ENCODE assay signal across 9 cellular contexts in the genomic region with DNA sequence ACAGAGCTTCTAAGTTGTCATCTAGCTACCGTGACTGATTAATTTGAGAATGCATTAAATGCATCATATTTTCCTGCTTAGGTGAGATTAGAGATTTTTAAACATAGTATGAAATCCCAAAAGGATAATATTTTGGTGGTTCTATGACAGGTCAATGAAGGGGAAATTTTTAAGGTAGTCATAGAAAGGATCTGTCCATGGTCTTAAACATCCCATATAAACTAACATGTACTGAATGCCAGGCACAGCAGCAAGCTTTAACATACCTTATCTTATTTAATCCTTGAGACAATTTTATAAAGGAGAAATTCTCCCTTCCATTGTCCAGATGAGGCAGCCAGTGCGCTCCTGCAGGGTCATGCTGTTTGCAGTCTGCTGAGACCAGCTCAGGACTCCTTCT.
"Had no signal": no experiment of that assay in that cellular context is flagged by ENCODE, and none has a peak within 500 bp of the region (broad histone marks: within the 10 kb centered on the region; RNA-seq: fewer than 3 reads in every experiment).

No MANE protein-coding gene starts in this region.

- H3K4me1 ChIP-seq: HAP-1 had no signal

- ATAC-seq: GM23338, HCT116 had no signal

- H3K9me3 ChIP-seq: HAP-1 had no signal

- DNase-seq: GM23248, GOT3, H7, H9, HCEC 1CT, HFFc6 had no signal

- H3K36me3 ChIP-seq: HAP-1 had no signal

- H3K4me3 ChIP-seq: GM23248, GM23338, HAP-1 had no signal

- H3K27ac ChIP-seq: GM23248 had no signal
